ENCODE assay signal across 8 cellular contexts in the genomic region with DNA sequence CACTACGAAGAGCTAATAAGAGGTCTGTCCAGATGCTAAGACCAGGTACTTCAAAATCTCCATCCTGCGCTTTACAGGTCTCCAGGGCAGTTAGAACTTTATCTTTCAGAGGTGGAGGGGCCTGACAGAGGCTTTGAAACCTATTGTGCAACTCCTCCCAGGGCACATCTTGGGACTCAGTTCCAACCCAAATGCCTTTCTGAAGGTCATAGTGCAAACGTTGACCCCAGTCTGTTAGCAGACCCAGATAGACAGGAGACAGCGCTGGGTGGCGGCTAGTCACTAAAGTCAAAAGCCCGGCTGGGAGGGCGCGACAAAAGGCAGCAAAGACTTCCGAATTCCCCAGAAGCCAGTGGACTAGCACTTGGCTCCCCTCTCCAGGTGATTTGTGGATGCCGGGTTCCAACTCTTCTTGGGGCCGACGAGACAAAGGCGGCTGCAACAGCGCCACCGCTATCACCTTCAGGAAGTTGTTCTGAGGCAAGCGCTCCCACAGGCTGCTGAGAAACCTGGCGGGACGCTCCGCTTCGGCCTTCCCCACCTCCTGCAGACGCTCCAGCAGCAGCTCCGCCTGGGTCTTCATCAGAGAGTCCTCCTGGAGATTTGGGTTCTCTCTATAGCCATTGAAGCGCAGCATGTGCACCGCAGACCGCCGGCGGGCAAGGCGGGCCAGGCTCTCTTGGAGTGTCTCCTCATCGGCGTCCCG. TPM values are rescaled to one million over a fixed set of nuclear protein-coding genes. Genes with fewer than 3 reads are reported as not detected.
A peak's percentile ranks its signal among the peaks of the same experiment; 100 is the strongest.
DNase-seq lines count a peak whose midpoint lies in the region; ATAC-seq, FAIRE-seq and TF ChIP-seq lines count a peak whose summit lies in the region.

No MANE protein-coding gene starts in this region.

- H3K9me3 ChIP-seq in kidney (ENCODE audit: control insufficient read depth in 1 of 2, low read length in 2 of 2): no peaks in the 10 kb centered on the region

- DNase-seq in activated T-cell treated with anti-CD3 and anti-CD28 coated beads for 24 hours (ENCODE audit: low read depth) (peak; percentile 39), NCI-H146 treated with DMSO at 0.1 percent for 48 hours (lab: John Stamatoyannopoulos, UW; ENCODE audit: unreplicated experiment) (peak; percentile 61), T-helper 9 cell (peak; percentile 46), caudate nucleus (lab: John Stamatoyannopoulos, UW) (peak in 52 of 61 donors; percentile 7 to 90 (median 66)), kidney (peak; percentile 86)
- no peak for DNase-seq in activated T-cell treated with anti-CD3 and anti-CD28 coated beads, Interleukin-2, amount 50 U/mL, for 1 hour
- peak; percentile 26 to 36 for DNase-seq in stimulated activated CD4-positive, alpha-beta T cell treated with anti-CD3 and anti-CD28 coated beads, Interleukin-15, amount 100 ng/mL, for 48 hours (ENCODE audit: low read depth in 2 of 2)

- no peak for FAIRE-seq in kidney (lab: Jason Lieb, UNC)

- H3K4me3 ChIP-seq in kidney (ENCODE audit: low read length in 2 of 2): peak overlapping the region; percentile 72 to 90

- ATAC-seq in HG02943 (IDR thresholded peaks at IDR 0.05; ENCODE audit: low read depth, unreplicated experiment): peak; percentile 60

- peak overlapping the region; percentile 86 for H3K27ac ChIP-seq in caudate nucleus (ENCODE audit: low read depth, low read length)
- peak overlapping the region; percentile 90 to 91 for H3K27ac ChIP-seq in kidney (ENCODE audit: low read depth in 2 of 2, low read length in 2 of 2)

- peaks cover 4 to 6% of the 10 kb centered on the region in 2 donors for H3K4me1 ChIP-seq in kidney (ENCODE audit: control insufficient read depth in 1 of 2, insufficient read depth in 1 of 2, low read depth in 1 of 2, low read length in 2 of 2)

- peak; percentile 42 for TF ChIP-seq CTCF in kidney (IDR thresholded peaks at IDR 0.05; ENCODE audit: borderline replicate concordance, extremely low read depth, insufficient read depth)

- intact Hi-C loops in kidney (cut with DNase I): no loop called here

- peak overlapping the region; percentile 74 to 93 for H3K9ac ChIP-seq in kidney (ENCODE audit: low read length in 2 of 2)

- no peaks in the 10 kb centered on the region for H3K36me3 ChIP-seq in kidney (ENCODE audit: control insufficient read depth in 1 of 2, insufficient read depth in 2 of 2, low read length in 2 of 2)

RNA-seq across cellular contexts. Expression of gene FANCF, which starts 0.7 kb away (rescaled TPM):
- total RNA-seq in kidney: 14.8 TPM
- 6.1 TPM for polyA plus RNA-seq in kidney (ENCODE audit: insufficient read depth, low read depth, low replicate concordance)

RNA-seq across cellular contexts. Expression of gene GAS2, which starts 41.5 kb away (rescaled TPM):
- 4.5 TPM for total RNA-seq in kidney
- 6.8 TPM for polyA plus RNA-seq in kidney (ENCODE audit: insufficient read depth, low read depth, low replicate concordance)
